ENCODE assay signal across 12 cellular contexts in the genomic region with DNA sequence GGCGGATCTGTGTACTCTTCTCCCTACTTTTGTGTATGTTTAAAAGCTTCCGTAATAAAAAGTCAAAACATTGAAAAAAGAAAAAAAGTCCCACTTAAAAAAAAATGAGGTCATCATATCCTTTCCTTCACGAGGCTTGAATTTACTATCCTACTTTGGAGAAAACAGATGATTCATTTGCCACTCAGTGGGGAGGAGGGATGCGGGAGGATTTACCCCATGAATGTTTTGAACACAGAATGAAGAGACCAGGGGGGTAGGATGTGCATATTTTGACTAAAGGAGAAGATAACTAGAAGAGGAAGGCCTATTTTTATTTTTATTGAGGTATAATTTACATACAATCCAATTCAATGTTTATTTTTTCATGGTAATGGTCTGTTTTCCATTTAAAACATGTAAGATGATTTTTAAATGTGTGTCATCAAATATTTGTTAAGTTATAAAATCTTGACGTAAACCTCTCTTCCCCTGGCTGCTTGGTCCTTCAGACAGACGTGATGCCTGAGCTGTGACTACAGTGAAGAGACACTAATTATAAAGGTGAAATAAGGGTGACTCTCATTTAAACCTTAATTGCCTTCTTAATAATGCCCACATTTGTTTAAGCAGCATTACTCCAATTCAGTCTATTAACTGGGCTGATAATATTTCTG.
DNase-seq lines count a peak whose midpoint lies in the region; TF ChIP-seq lines count a peak whose summit lies in the region.
"Had no signal": no experiment of that assay in that cellular context is flagged by ENCODE, and none has a peak within 500 bp of the region (broad histone marks: within the 10 kb centered on the region; RNA-seq: fewer than 3 reads in every experiment).

No MANE protein-coding gene starts in this region.

- H3K4me1 ChIP-seq in A673 (ENCODE audit: insufficient read depth, low read length, poor library complexity, severe bottlenecking) = no peaks in the 10 kb centered on the region
- peaks cover 45% of the 10 kb centered on the region for H3K4me1 ChIP-seq in HUES48 (ENCODE audit: control insufficient read depth, insufficient read depth, low read length)
- H3K4me1 ChIP-seq: BE2C had no signal

- no peaks in the 10 kb centered on the region for H3K9me3 ChIP-seq in A673 (ENCODE audit: low read depth, low read length, poor library complexity, severe bottlenecking)
- no peaks in the 10 kb centered on the region for H3K9me3 ChIP-seq in HUES48 (ENCODE audit: control insufficient read depth, insufficient read depth, low read length)
- H3K9me3 ChIP-seq: BE2C had no signal

- in situ Hi-C loops in astrocyte of the spinal cord (cut with HindIII; ENCODE audit: low sequenced_read_pairs) = no loop called here

- POLR2A ChIA-PET in A673 (lab: Charles Lee; ENCODE audit: low non-redundant PET) = no interaction called here

- no peak overlapping the region for H3K4me3 ChIP-seq in A673 (ENCODE audit: low read depth, low read length, poor library complexity, severe bottlenecking)
- H3K4me3 ChIP-seq in HUES48 (ENCODE audit: low read depth, low read length) = peak overlapping the region; percentile 22; the same call in 1 of the 2 replicates
- H3K4me3 ChIP-seq in astrocyte of the spinal cord (ENCODE audit: low read depth, low read length) = no peak overlapping the region

- H3K27me3 ChIP-seq in A673 (replicated peaks; ENCODE audit: insufficient read depth, low read depth, low read length, poor library complexity) (no peaks in the 10 kb centered on the region), HUES48 (ENCODE audit: control insufficient read depth, insufficient read depth, low read length) (peaks cover 3% of the 10 kb centered on the region; the same call in 1 of the 2 replicates)

- H3K27ac ChIP-seq in A673 (ENCODE audit: low read depth, low read length, poor library complexity, severe bottlenecking) = no peak overlapping the region
- H3K27ac ChIP-seq in HUES48 (ENCODE audit: low read depth, low read length) = peak overlapping the region; percentile 89

- intact Hi-C loops in A673 (cut with micrococcal nuclease; ENCODE audit: unreplicated experiment) = no loop called here

- H3K36me3 ChIP-seq in A673 (ENCODE audit: insufficient read depth, low read length, poor library complexity, severe bottlenecking) = no peaks in the 10 kb centered on the region
- no peaks in the 10 kb centered on the region for H3K36me3 ChIP-seq in HUES48 (ENCODE audit: control insufficient read depth, insufficient read depth, low read length)
- H3K36me3 ChIP-seq: BE2C had no signal

- CTCF ChIA-PET in A673 (lab: Charles Lee) = no interaction called here

- peak; percentile 29 for DNase-seq in A673 (ENCODE audit: low spot score)
- peak; percentile 77 for DNase-seq in astrocyte of the spinal cord (ENCODE audit: low read depth, low spot score)
- DNase-seq in kidney tubule cell (ENCODE audit: low spot score) = peak; percentile 71
- no peak for DNase-seq in LoVo (ENCODE audit: low spot score)
- no peak for DNase-seq in activated CD4-positive, alpha-beta T cell treated with anti-CD3 and anti-CD28 coated beads for 4 hours
- no peak for DNase-seq in T-helper 2 cell
- no peak for DNase-seq in COLO829 (ENCODE audit: low spot score)
- DNase-seq: activated effector memory CD4-positive, alpha-beta T cell treated with anti-CD3 and anti-CD28 coated beads, Interleukin-2, amount 50 U/mL, for 16 hours; BE2C; naive thymus-derived CD8-positive, alpha-beta T cell; NCI-H1436 had no signal

- no TSS peak for BruUV-seq in A673 (replicated peaks; lab: Mats Ljungman, UMichigan)

- TF ChIP-seq CTCF in A673 (conservative IDR thresholded peaks at IDR 0.05; ENCODE audit: low read depth, low read length) = no peak
- no peak for TF ChIP-seq CTCF in astrocyte of the spinal cord (IDR thresholded peaks at IDR 0.05; ENCODE audit: low read depth, low read length)

- H3K9ac ChIP-seq in HUES48 (ENCODE audit: low read depth, low read length) = no peak overlapping the region

Comparison
In these comparisons a context has a peak if more than half of its experiments do, and no peak if none do; other contexts are left out.
1. DNase-seq: peak in A673 (single experiment), astrocyte of the spinal cord (single experiment) and kidney tubule cell (single experiment); none in LoVo (single experiment), activated CD4-positive, alpha-beta T cell treated with anti-CD3 and anti-CD28 coated beads for 4 hours (0 of 2), T-helper 2 cell (0 of 5) and COLO829 (single experiment).